In the genomic region with DNA sequence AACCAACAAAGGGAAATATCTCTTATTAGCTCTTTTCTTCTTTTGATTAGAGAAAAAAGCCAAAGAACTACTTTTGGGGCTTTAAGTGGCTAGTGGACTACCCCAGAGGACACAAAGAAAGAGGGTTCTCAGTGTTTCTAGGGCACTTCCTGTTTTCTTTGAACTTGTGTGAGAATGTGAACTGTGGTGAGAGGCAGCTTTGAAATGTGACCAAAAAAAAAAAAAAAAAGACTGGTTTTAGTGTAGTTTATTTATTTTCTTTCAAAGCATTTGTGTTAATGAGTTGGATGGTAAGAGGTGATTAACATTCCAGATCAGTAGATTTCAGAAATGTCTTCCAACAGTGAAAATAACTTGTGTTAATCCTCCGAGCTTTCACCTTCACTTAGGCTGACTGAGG, we compare ENCODE assay signal across 9 cellular contexts. TPM values are rescaled to one million over a fixed set of nuclear protein-coding genes. Genes with fewer than 3 reads are reported as not detected.
DNase-seq lines count a peak whose midpoint lies in the region; ATAC-seq and TF ChIP-seq lines count a peak whose summit lies in the region.
"Had no signal": no experiment of that assay in that cellular context is flagged by ENCODE, and none has a peak within 500 bp of the region (broad histone marks: within the 10 kb centered on the region; RNA-seq: fewer than 3 reads in every experiment).

No MANE protein-coding gene starts in this region.

- no peaks in the 10 kb centered on the region for H3K9me3 Mint-ChIP-seq in effector memory CD8-positive, alpha-beta T cell

- no peaks in the 10 kb centered on the region for H3K27me3 ChIP-seq in esophagus muscularis mucosa

- no peak for TF ChIP-seq EP300 in esophagus muscularis mucosa (IDR thresholded peaks at IDR 0.05)

- peak overlapping the region; percentile 63 to 74 for H3K4me3 Mint-ChIP-seq in effector memory CD8-positive, alpha-beta T cell

- H3K27ac ChIP-seq in esophagus muscularis mucosa (replicated peaks in 1 of 4), result no peak overlapping the region

- peaks cover 24 to 27% of the 10 kb centered on the region in 2 donors for H3K4me1 Mint-ChIP-seq in effector memory CD8-positive, alpha-beta T cell (ENCODE audit: low read depth in 2 of 2)

- H3K36me3 ChIP-seq in esophagus muscularis mucosa, result peaks cover 6 to 13% (median 10%) of the 10 kb centered on the region in 4 donors

- H3K36me3 Mint-ChIP-seq in effector memory CD8-positive, alpha-beta T cell (ENCODE audit: insufficient read depth), result peaks cover 12% of the 10 kb centered on the region

- H3K27me3 Mint-ChIP-seq in effector memory CD8-positive, alpha-beta T cell, result no peaks in the 10 kb centered on the region

- 94% methylated on average over 1 of the region's 1 CpG for whole genome bisulfite sequencing in esophagus muscularis mucosa

- H3K4me1 ChIP-seq in esophagus muscularis mucosa, result no peaks in the 10 kb centered on the region

- TF ChIP-seq CTCF in esophagus muscularis mucosa (IDR thresholded peaks at IDR 0.05), result no peak

- no peak for TF ChIP-seq POLR2A in esophagus muscularis mucosa (IDR thresholded peaks at IDR 0.05; ENCODE audit: low read depth)

- intact Hi-C loops in esophagus muscularis mucosa (cut with DNase I), result no loop called here

- no peaks in the 10 kb centered on the region for H3K9me3 ChIP-seq in esophagus muscularis mucosa

- no peak overlapping the region for H3K4me3 ChIP-seq in esophagus muscularis mucosa

- H3K27ac Mint-ChIP-seq in effector memory CD8-positive, alpha-beta T cell, result peak overlapping the region; percentile 82 to 87

- ATAC-seq in GM21423 (IDR thresholded peaks at IDR 0.05; ENCODE audit: unreplicated experiment), result peak; percentile 80
- peak; percentile 99 for ATAC-seq in effector memory CD8-positive, alpha-beta T cell (replicated peaks)

- DNase-seq in COLO829 (ENCODE audit: low spot score) (peak; percentile 15), Kasumi-1 (lab: John Stamatoyannopoulos, UW) (peak; percentile 49 to 70), GM03348 (ENCODE audit: low spot score) (no peak), C1 segment of cervical spinal cord (lab: John Stamatoyannopoulos, UW) (no peak), NCI-H446 (lab: John Stamatoyannopoulos, UW) (no peak), esophagus muscularis mucosa (ENCODE audit: extremely low spot score) (no peak)
- DNase-seq in effector memory CD8-positive, alpha-beta T cell, result peak in 2 of 3 experiments; percentile 13 to 14
- DNase-seq: NCI-H1436 had no signal

RNA-seq across cellular contexts. Expression of a gene that starts 32.4 kb away (rescaled TPM):
- total RNA-seq in esophagus muscularis mucosa, result 100 to 1,000 TPM in 1 of 4 donors, 10 to 100 TPM in 3; 34.5 to 124 (median 67.5) TPM

Comparison
In these comparisons a context has a peak if more than half of its experiments do, and no peak if none do; other contexts are left out.
1. DNase-seq: peak in COLO829 (single experiment), Kasumi-1 (2 of 2) and effector memory CD8-positive, alpha-beta T cell (2 of 3); none in GM03348 (single experiment), C1 segment of cervical spinal cord (0 of 14), NCI-H446 (0 of 2) and esophagus muscularis mucosa (single experiment).